In genomic region chr11:1584971-1585370, GRCh38 we compare ENCODE assay signal across 19 cellular contexts. TPM values are rescaled to one million over a fixed set of nuclear protein-coding genes. Genes with fewer than 3 reads are reported as not detected.
"Had no signal": no experiment of that assay in that cellular context is flagged by ENCODE, and none has a peak within 500 bp of the region (broad histone marks: within the 10 kb centered on the region; RNA-seq: fewer than 3 reads in every experiment).

Gene KRTAP5-1 (minus strand): TSS chr11:1585283. CDS start chr11:1585249, 34 bp downstream.

RNA-seq across cellular contexts. Expression of gene KRTAP5-1, which starts in this region (rescaled TPM):
- total RNA-seq: activated CD4-positive, alpha-beta memory T cell treated with anti-CD3 and anti-CD28 coated beads for 36 hours; activated CD4-positive, alpha-beta T cell treated with anti-CD3 and anti-CD28 coated beads for 36 hours; activated CD4-positive, alpha-beta T cell treated with anti-CD3 and anti-CD28 coated beads, Interleukin-2, amount 10 ng/mL, durations not matched to agents 24 days and 14 days; activated CD8-positive, alpha-beta memory T cell treated with anti-CD3 and anti-CD28 coated beads for 36 hours; activated CD8-positive, alpha-beta T cell treated with anti-CD3 and anti-CD28 coated beads, Interleukin-2, amount 10 ng/mL, durations not matched to agents 7 days and 5 days; activated naive CD4-positive, alpha-beta T cell treated with anti-CD3 and anti-CD28 coated beads, Interleukin-2, amount 50 U/mL, for 72 hours; activated naive CD8-positive, alpha-beta T cell treated with anti-CD3 and anti-CD28 coated beads, Interleukin-2, amount 10 ng/mL, durations not matched to agents 7 days and 5 days; activated T-cell treated with anti-CD3 and anti-CD28 coated beads, Interleukin-2, amount 50 U/mL, for 72 hours; ascending aorta; breast epithelium; cardiac muscle cell; dorsolateral prefrontal cortex; endothelial cell of umbilical vein; esophagus squamous epithelium; fibroblast of lung; fibroblast of villous mesenchyme; gastroesophageal sphincter; glomerular endothelial cell had no signal
- polyA plus RNA-seq: cardiac muscle cell, endothelial cell of umbilical vein, esophagus, fibroblast of lung had no signal
